Comparison of ENCODE assay signal across 2 cellular contexts in the genomic region with DNA sequence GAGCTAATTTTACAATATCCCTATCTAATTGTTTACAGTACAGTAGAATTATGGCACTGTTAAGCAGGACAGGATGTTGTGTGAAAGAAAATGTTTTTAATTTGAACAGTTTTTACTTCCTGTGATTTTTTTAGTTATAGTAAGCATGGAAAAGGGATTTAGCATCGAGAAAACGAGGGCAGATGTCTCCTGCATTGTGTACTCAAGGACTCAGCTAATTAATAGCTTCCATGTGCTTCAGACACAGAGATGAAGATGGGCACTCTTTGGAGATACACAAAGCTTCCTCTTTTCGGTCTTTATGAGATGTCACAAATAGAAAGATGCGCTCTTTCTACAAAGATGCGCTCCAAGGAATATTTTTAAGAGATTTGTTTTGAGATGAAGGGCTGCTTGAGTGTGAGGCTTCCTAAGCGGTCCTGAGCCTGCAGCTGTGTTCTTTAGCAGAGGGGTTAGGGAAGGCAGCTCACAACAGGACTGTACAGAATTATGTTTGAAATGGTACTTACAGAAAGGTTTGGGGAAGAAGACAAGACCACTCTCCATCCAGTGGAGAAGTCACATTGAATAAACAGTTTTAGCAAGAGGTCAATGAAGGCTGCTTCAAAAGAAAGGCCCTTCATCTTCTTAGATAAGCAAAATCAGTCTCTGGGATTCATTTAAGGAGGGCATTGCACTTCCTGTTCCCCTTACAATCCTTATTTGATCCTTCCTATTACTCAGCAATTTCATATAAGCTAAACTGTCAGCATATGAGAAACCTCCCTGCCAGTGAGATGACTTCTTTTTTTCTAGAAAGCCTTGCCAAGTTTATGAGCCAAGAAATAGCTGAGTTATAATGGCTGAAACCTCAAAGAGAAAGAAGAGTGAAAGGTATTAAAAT.
TF ChIP-seq lines count a peak whose summit lies in the region.

No MANE protein-coding gene starts in this region.

TF ChIP-seq in HCT116, 20 proteins besides CTCF, POLR2A, EP300 and RAD21 (continued from another document):
- TF ChIP-seq CEBPB (IDR thresholded peaks at IDR 0.05; ENCODE audit: low read depth): no peak
- TF ChIP-seq SRF (IDR thresholded peaks at IDR 0.05; ENCODE audit: low read depth): no peak
- no peak for TF ChIP-seq SP1 (IDR thresholded peaks at IDR 0.05; ENCODE audit: low read depth)
- TF ChIP-seq JUND (IDR thresholded peaks at IDR 0.05): no peak
- no peak for TF ChIP-seq POLR2AphosphoS5 (IDR thresholded peaks at IDR 0.05; ENCODE audit: low read depth, low read length)

TF ChIP-seq in WTC11, 78 proteins besides CTCF, POLR2A, EP300 and RAD21 (continued from another document):
- no peak for TF ChIP-seq ZBTB43 (CRISPR knock-in tag; IDR thresholded peaks at IDR 0.05)
- TF ChIP-seq MXD4 (CRISPR knock-in tag; IDR thresholded peaks at IDR 0.05; ENCODE audit: borderline replicate concordance): no peak
- TF ChIP-seq SMAD4 (CRISPR knock-in tag; IDR thresholded peaks at IDR 0.05): no peak
